8 cellular contexts compared by ENCODE assay signal in the genomic region with DNA sequence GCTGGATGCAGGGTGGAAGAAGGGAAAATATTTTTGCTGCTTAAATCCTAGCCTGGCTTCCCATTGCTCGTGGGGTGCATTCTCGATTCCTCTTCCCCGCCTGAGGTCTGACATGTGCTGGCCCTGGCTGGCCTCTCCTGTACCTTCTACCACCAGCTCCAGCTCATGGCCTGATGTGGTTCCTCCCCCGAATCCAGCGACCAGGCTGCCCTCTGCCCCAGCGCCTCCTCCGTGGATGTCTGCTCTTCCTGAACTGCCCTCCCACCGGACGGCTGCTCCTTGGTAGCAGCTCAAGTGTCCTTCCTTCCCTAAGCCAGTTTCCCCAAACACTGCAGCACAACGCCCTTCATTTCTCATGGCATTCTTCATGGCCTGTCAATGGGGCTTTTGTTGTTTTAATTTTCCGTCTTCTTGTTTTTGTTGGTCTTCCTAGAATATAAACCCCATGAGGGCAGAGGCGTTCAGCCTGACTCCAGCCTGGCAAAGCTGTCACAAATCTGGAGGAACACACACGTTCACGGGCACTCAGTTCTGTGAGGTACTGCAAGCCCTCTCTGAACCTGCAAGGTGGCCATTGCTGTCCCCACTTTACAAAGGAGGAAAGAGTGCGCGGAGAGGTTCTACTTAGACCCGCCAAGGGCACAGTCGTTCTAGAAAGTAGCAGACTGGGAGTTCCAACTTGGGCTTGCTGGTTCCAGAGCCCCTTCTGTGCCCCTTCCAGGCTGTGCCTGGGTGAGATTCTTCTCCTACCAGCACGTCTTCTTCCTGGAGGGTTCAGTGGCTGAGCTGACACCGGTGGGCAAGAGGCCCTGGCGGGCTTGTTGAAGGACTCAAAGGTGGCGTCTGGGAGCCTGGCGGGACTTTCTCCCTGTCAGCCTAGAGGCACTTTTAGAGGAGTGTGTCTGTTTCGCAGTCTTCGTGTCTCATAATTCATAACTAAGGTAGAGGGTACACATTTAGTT. TPM values are rescaled to one million over a fixed set of nuclear protein-coding genes. Genes with fewer than 3 reads are reported as not detected.
DNase-seq lines count a peak whose midpoint lies in the region; ATAC-seq and TF ChIP-seq lines count a peak whose summit lies in the region.

No MANE protein-coding gene starts in this region.

- no peak overlapping the region for H3K9ac ChIP-seq in HUES48 (ENCODE audit: low read depth, low read length)

- no peak overlapping the region for H3K27ac ChIP-seq in HUES48 (ENCODE audit: low read depth, low read length)

- peaks cover 18 to 21% (median 19%) of the 10 kb centered on the region in 4 donors for H3K4me1 Mint-ChIP-seq in naive thymus-derived CD8-positive, alpha-beta T cell

- peak overlapping the region in 7 of 10 donors; percentile 9 to 64 (median 43) for H3K27ac Mint-ChIP-seq in naive thymus-derived CD8-positive, alpha-beta T cell

- in situ Hi-C loops in astrocyte of the cerebellum (cut with HindIII; ENCODE audit: low sequenced_read_pairs) = no loop called here

- ATAC-seq in naive thymus-derived CD8-positive, alpha-beta T cell = peak in 1 of 2 donors; percentile 5
- no peak for ATAC-seq in HG03159 (IDR thresholded peaks at IDR 0.05; ENCODE audit: unreplicated experiment)

- peaks cover 5% of the 10 kb centered on the region; the same call in 1 of the 2 replicates for H3K27me3 ChIP-seq in HUES48 (ENCODE audit: control insufficient read depth, insufficient read depth, low read length)

- peak overlapping the region; percentile 51 to 82 (median 74) for H3K4me3 Mint-ChIP-seq in naive thymus-derived CD8-positive, alpha-beta T cell

- no peaks in the 10 kb centered on the region for H3K9me3 Mint-ChIP-seq in naive thymus-derived CD8-positive, alpha-beta T cell

- no peaks in the 10 kb centered on the region for H3K36me3 ChIP-seq in HUES48 (ENCODE audit: control insufficient read depth, insufficient read depth, low read length)

- H3K4me1 ChIP-seq in HUES48 (ENCODE audit: control insufficient read depth, insufficient read depth, low read length) = peaks cover 26% of the 10 kb centered on the region

- no peaks in the 10 kb centered on the region for H3K36me3 Mint-ChIP-seq in naive thymus-derived CD8-positive, alpha-beta T cell

- H3K4me3 ChIP-seq in AG10803 (ENCODE audit: low read length) (peak overlapping the region; percentile 43; the same call in 1 of the 2 replicates), HUES48 (ENCODE audit: low read depth, low read length) (peak overlapping the region; percentile 53; the same call in 1 of the 2 replicates), astrocyte of the cerebellum (ENCODE audit: low read depth, low read length) (peak overlapping the region; percentile 34)

- peaks cover 0 to 13% (median 4%) of the 10 kb centered on the region in 5 donors for H3K27me3 Mint-ChIP-seq in naive thymus-derived CD8-positive, alpha-beta T cell

- POLR2A ChIA-PET in naive thymus-derived CD8-positive, alpha-beta T cell (lab: Charles Lee) = no interaction called here

- DNase-seq in AG10803 (ENCODE audit: low read depth) (no peak), astrocyte of the cerebellum (ENCODE audit: low read depth) (no peak), 8988T (no peak), NCI-H187 treated with DMSO at 0.1 percent for 48 hours (lab: John Stamatoyannopoulos, UW) (no peak)
- DNase-seq in naive thymus-derived CD8-positive, alpha-beta T cell = peak in 2 of 10 donors; percentile 19 to 27
- no peak for DNase-seq in stimulated activated CD8-positive, alpha-beta memory T cell treated with anti-CD3 and anti-CD28 coated beads, Interleukin-4, amount 100 ng/mL, for 48 hours

- H3K9me3 ChIP-seq in HUES48 (ENCODE audit: control insufficient read depth, insufficient read depth, low read length) = no peaks in the 10 kb centered on the region

- TF ChIP-seq CTCF in AG10803 (conservative IDR thresholded peaks at IDR 0.05; ENCODE audit: low read length) = no peak
- no peak for TF ChIP-seq CTCF in astrocyte of the cerebellum (IDR thresholded peaks at IDR 0.05; ENCODE audit: low read depth, low read length, missing control alignments)

RNA-seq across cellular contexts. Expression of a gene that starts 1.0 kb away (rescaled TPM):
- total RNA-seq in naive thymus-derived CD8-positive, alpha-beta T cell = 1 to 10 TPM; 3.0 to 3.6 TPM
- 1 to 10 TPM in 2 of 3 donors, under 1 TPM in 1; 0.19 to 1.4 (median 1.4) TPM for polyA plus RNA-seq in naive thymus-derived CD8-positive, alpha-beta T cell

RNA-seq across cellular contexts. Expression of a gene that starts 39.7 kb away (rescaled TPM):
- total RNA-seq in naive thymus-derived CD8-positive, alpha-beta T cell = 10 to 100 TPM; 17.9 to 19.4 TPM
- 10 to 100 TPM in 1 of 3 donors, 1 to 10 TPM in 2; 6.1 to 10.4 (median 6.6) TPM for polyA plus RNA-seq in naive thymus-derived CD8-positive, alpha-beta T cell
